8 cellular contexts compared by ENCODE assay signal in the genomic region with DNA sequence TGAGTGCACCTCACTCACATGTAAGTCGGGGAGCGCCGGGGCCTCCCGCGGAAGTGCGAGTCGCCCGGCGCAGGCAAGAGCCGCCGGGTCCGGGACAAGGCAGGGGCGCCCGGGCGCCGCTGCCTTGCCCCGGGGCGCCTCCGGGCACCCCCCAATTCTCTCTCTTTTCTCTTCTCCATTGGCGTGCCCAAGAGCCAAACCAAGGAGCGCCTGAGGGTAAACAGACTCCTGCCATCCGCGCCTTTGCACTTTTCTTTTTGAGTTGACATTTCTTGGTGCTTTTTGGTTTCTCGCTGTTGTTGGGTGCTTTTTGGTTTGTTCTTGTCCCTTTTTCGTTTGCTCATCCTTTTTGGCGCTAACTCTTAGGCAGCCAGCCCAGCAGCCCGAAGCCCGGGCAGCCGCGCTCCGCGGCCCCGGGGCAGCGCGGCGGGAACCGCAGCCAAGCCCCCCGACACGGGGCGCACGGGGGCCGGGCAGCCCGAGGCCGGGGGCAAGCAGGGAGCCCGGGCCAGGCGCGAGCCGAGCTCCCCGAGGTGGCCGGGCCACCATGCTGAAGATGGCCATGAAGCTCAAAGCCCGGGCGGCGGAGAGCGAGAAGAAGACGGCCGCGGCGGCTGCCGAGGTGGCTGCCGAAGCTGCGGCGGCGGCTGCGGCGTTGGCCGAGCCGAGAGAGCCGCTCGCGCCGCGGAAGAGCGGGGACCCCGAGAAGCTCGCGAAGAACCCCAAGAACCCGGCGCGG. TPM values are rescaled to one million over a fixed set of nuclear protein-coding genes. Genes with fewer than 3 reads are reported as not detected.
DNase-seq lines count a peak whose midpoint lies in the region; ATAC-seq and TF ChIP-seq lines count a peak whose summit lies in the region.

No MANE protein-coding gene starts in this region.

- ATAC-seq in heart left ventricle (no peak), HG02588 (IDR thresholded peaks at IDR 0.05; ENCODE audit: unreplicated experiment) (no peak), HG03108 (IDR thresholded peaks at IDR 0.05; ENCODE audit: unreplicated experiment) (no peak)

- peaks cover 34% of the 10 kb centered on the region for H3K4me1 Mint-ChIP-seq in activated CD4-positive, alpha-beta memory T cell treated with anti-CD3 and anti-CD28 coated beads for 36 hours (ENCODE audit: low read depth)

- H3K27me3 Mint-ChIP-seq in activated CD4-positive, alpha-beta memory T cell treated with anti-CD3 and anti-CD28 coated beads for 36 hours, result no peaks in the 10 kb centered on the region

- no peak for TF ChIP-seq CTCF in heart left ventricle (IDR thresholded peaks at IDR 0.05)

- TF ChIP-seq POLR2A in heart left ventricle (IDR thresholded peaks at IDR 0.05), result no peak

- 49 to 61% (median 50%) methylated on average over 70 to 79 of the region's 79 CpGs for WGBS in heart left ventricle, 4 donors

- H3K9me3 ChIP-seq in heart left ventricle (peaks cover 0 to 7% (median 0%) of the 10 kb centered on the region in 12 donors), skeletal muscle tissue (ENCODE audit: control insufficient read depth in 3 of 3, low read length in 3 of 3) (no peaks in the 10 kb centered on the region)

- POLR2A ChIA-PET in activated CD4-positive, alpha-beta memory T cell treated with anti-CD3 and anti-CD28 coated beads for 36 hours (lab: Charles Lee), result interaction anchor here (0.6 to 1.9 kb wide), 9 partner anchors 16 to 275 kb away, joined by 3 to 12 read pairs (median 4); partner anchors contain the start of genes ATP5F1E and STX16

- H3K4me1 ChIP-seq in heart left ventricle, result peaks cover 0 to 27% (median 16%) of the 10 kb centered on the region in 12 donors
- peaks cover 10 to 13% (median 11%) of the 10 kb centered on the region in 3 donors for H3K4me1 ChIP-seq in skeletal muscle tissue (ENCODE audit: control insufficient read depth in 3 of 3, insufficient read depth in 3 of 3, low read length in 3 of 3)

- H3K9ac ChIP-seq in skeletal muscle tissue (ENCODE audit: low read depth in 1 of 3, low read length in 3 of 3), result peak overlapping the region; percentile 33 to 87 (median 60)

- H3K36me3 ChIP-seq in heart left ventricle (no peaks in the 10 kb centered on the region), skeletal muscle tissue (ENCODE audit: control insufficient read depth in 3 of 3, insufficient read depth in 3 of 3, low read length in 3 of 3) (no peaks in the 10 kb centered on the region)

- H3K27ac ChIP-seq in heart left ventricle (peak overlapping the region; percentile 56 to 100 (median 98)), skeletal muscle tissue (ENCODE audit: low read depth, low read length) (peak overlapping the region; percentile 45)

- peaks cover 12% of the 10 kb centered on the region for H3K36me3 Mint-ChIP-seq in activated CD4-positive, alpha-beta memory T cell treated with anti-CD3 and anti-CD28 coated beads for 36 hours

- H3K4me3 ChIP-seq in heart left ventricle (peak overlapping the region; percentile 39 to 97 (median 86)), skeletal muscle tissue (ENCODE audit: low read length in 3 of 3) (peak overlapping the region; percentile 71 to 81 (median 80))

- CTCF ChIA-PET in activated CD4-positive, alpha-beta memory T cell treated with anti-CD3 and anti-CD28 coated beads for 36 hours (lab: Charles Lee), result no interaction called here

- no peaks in the 10 kb centered on the region for H3K9me3 Mint-ChIP-seq in activated CD4-positive, alpha-beta memory T cell treated with anti-CD3 and anti-CD28 coated beads for 36 hours

- H3K4me3 Mint-ChIP-seq in activated CD4-positive, alpha-beta memory T cell treated with anti-CD3 and anti-CD28 coated beads for 36 hours, result peak overlapping the region; percentile 85

- peak overlapping the region; percentile 89 for H3K27ac Mint-ChIP-seq in activated CD4-positive, alpha-beta memory T cell treated with anti-CD3 and anti-CD28 coated beads for 36 hours

- intact Hi-C loops in activated CD4-positive, alpha-beta memory T cell treated with anti-CD3 and anti-CD28 coated beads for 36 hours (cut with micrococcal nuclease), result loop anchor here (1.0 to 5.0 kb wide), 4 partner anchors 234 to 1497 kb away; partner anchors contain the start of genes RAB22A and RBM38
- intact Hi-C loops in heart left ventricle (cut with DNase I), result loop anchor here (1.0 to 5.0 kb wide), 11 partner anchors 19 to 502 kb away; partner anchors contain the start of genes NELFCD (in 6 of the 10), ATP5F1E (in 4 of the 10), PRELID3B (in 4 of the 10) and VAPB (in 1 of the 10)

- H3K27me3 ChIP-seq in heart left ventricle, result no peaks in the 10 kb centered on the region
- H3K27me3 ChIP-seq in skeletal muscle tissue (ENCODE audit: control insufficient read depth in 3 of 3, insufficient read depth in 3 of 3, low read length in 3 of 3), result no peaks in the 10 kb centered on the region

- DNase-seq in NCI-H510A treated with DMSO at 0.1 percent for 48 hours (lab: John Stamatoyannopoulos, UW) (peak; percentile 25), NCI-H510A (lab: John Stamatoyannopoulos, UW) (no peak), heart left ventricle (peak in 1 of 5 donors; percentile 67), globus pallidus (ENCODE audit: low spot score) (no peak)
- no peak for DNase-seq in activated CD4-positive, alpha-beta memory T cell treated with anti-CD3 and anti-CD28 coated beads for 36 hours

RNA-seq across cellular contexts. Expression of gene GNAS, which starts 37.0 kb away (rescaled TPM):
- total RNA-seq in activated CD4-positive, alpha-beta memory T cell treated with anti-CD3 and anti-CD28 coated beads for 36 hours, result 100 to 1,000 TPM; 658 to 692 TPM
- 1,000 to 10,000 TPM; 1,430 to 2,119 (median 1,604) TPM for total RNA-seq in heart left ventricle
- polyA plus RNA-seq in heart left ventricle, result 1,000 to 10,000 TPM; 1,246 to 2,999 TPM
- total RNA-seq in skeletal muscle tissue, result 820 TPM

RNA-seq across cellular contexts. Expression of gene GNAS-AS1, which starts 38.8 kb away (rescaled TPM):
- total RNA-seq in activated CD4-positive, alpha-beta memory T cell treated with anti-CD3 and anti-CD28 coated beads for 36 hours, result 1 to 10 TPM; 1.1 to 1.3 TPM
- total RNA-seq in heart left ventricle (under 1 TPM in 7 of 9 donors, not detected in 2; 0.22 to 0.79 (median 0.29) TPM), skeletal muscle tissue (1.0 TPM)
- under 1 TPM; 0.17 to 0.91 TPM for polyA plus RNA-seq in heart left ventricle
